In genomic region chrX:131821945-131822622, GRCh38 we compare ENCODE assay signal across 9 cellular contexts.
A peak's percentile ranks its signal among the peaks of the same experiment; 100 is the strongest.
DNase-seq lines count a peak whose midpoint lies in the region; ATAC-seq, FAIRE-seq and TF ChIP-seq lines count a peak whose summit lies in the region.
"Had no signal": no experiment of that assay in that cellular context is flagged by ENCODE, and none has a peak within 500 bp of the region (broad histone marks: within the 10 kb centered on the region; RNA-seq: fewer than 3 reads in every experiment).

No MANE protein-coding gene starts in this region.

- H3K27ac Mint-ChIP-seq in natural killer cell: peak overlapping the region in 1 of 2 donors; percentile 95
- H3K27ac Mint-ChIP-seq: stimulated activated naive CD8-positive, alpha-beta T cell treated with anti-CD3 and anti-CD28 coated beads, Interleukin-15, Interleukin-2, amounts not matched to agents 100 ng/mL and 50 ng/mL, for 24 hours had no signal

- no peaks in the 10 kb centered on the region for H3K27me3 Mint-ChIP-seq in natural killer cell (ENCODE audit: low read depth in 2 of 2)
- H3K27me3 Mint-ChIP-seq: stimulated activated naive CD8-positive, alpha-beta T cell treated with anti-CD3 and anti-CD28 coated beads, Interleukin-15, Interleukin-2, amounts not matched to agents 100 ng/mL and 50 ng/mL, for 24 hours had no signal

- peak; percentile 85 for DNase-seq in astrocyte of the hippocampus (ENCODE audit: low read depth, low spot score)
- no peak for DNase-seq in natural killer cell
- no peak for DNase-seq in cerebellar cortex (ENCODE audit: low spot score)
- no peak for DNase-seq in cortex of kidney (lab: John Stamatoyannopoulos, UW)
- DNase-seq in D721Med (ENCODE audit: insufficient read length, low spot score): no peak

- H3K4me3 Mint-ChIP-seq in natural killer cell: peak overlapping the region; percentile 90
- H3K4me3 Mint-ChIP-seq: stimulated activated naive CD8-positive, alpha-beta T cell treated with anti-CD3 and anti-CD28 coated beads, Interleukin-15, Interleukin-2, amounts not matched to agents 100 ng/mL and 50 ng/mL, for 24 hours had no signal

- peaks cover 2 to 31% of the 10 kb centered on the region in 2 donors for H3K4me1 Mint-ChIP-seq in natural killer cell

- H3K9me3 Mint-ChIP-seq in natural killer cell: no peaks in the 10 kb centered on the region
- H3K9me3 Mint-ChIP-seq: stimulated activated naive CD8-positive, alpha-beta T cell treated with anti-CD3 and anti-CD28 coated beads, Interleukin-15, Interleukin-2, amounts not matched to agents 100 ng/mL and 50 ng/mL, for 24 hours had no signal

- H3K36me3 Mint-ChIP-seq in natural killer cell: no peaks in the 10 kb centered on the region

- TF ChIP-seq CTCF in natural killer cell (IDR thresholded peaks at IDR 0.05): no peak
- TF ChIP-seq CTCF in D721Med (IDR thresholded peaks at IDR 0.05; ENCODE audit: insufficient read depth, missing control alignments): no peak

- peak; percentile 81 for ATAC-seq in GM18511 (IDR thresholded peaks at IDR 0.05; ENCODE audit: unreplicated experiment)
- ATAC-seq in HG03135 (IDR thresholded peaks at IDR 0.05; ENCODE audit: unreplicated experiment): peak; percentile 69
- peak in 1 of 3 donors; percentile 82 for ATAC-seq in natural killer cell
- ATAC-seq in HG02588 (IDR thresholded peaks at IDR 0.05; ENCODE audit: unreplicated experiment): no peak

- no peak for FAIRE-seq in D721Med (lab: Jason Lieb, UNC)

- intact Hi-C loops in natural killer cell (cut with micrococcal nuclease): no loop called here
